In genomic region chr6:89542856-89543254, GRCh38 we compare ENCODE assay signal across 22 cellular contexts.
DNase-seq lines count a peak whose midpoint lies in the region; ATAC-seq and TF ChIP-seq lines count a peak whose summit lies in the region.
"Had no signal": no experiment of that assay in that cellular context is flagged by ENCODE, and none has a peak within 500 bp of the region (broad histone marks: within the 10 kb centered on the region; RNA-seq: fewer than 3 reads in every experiment).

No MANE protein-coding gene starts in this region.

- no peak overlapping the region for H3K27ac Mint-ChIP-seq in progenitor cell of endocrine pancreas
- H3K27ac Mint-ChIP-seq: CD8-positive, alpha-beta memory T cell; IgD-negative memory B cell had no signal

- no peaks in the 10 kb centered on the region for H3K36me3 ChIP-seq in adipocyte (ENCODE audit: control insufficient read depth, insufficient read depth, low read length, severe bottlenecking)
- H3K36me3 ChIP-seq: BLaER1 treated with 17β-estradiol and CSF1 and Interleukin-3, amounts not matched to agents 10 nM and 100 nM had no signal

- H3K4me3 Mint-ChIP-seq in progenitor cell of endocrine pancreas (ENCODE audit: low read depth), result peak overlapping the region; percentile 22
- H3K4me3 Mint-ChIP-seq: CD8-positive, alpha-beta memory T cell; IgD-negative memory B cell had no signal

- H3K9me3 Mint-ChIP-seq in progenitor cell of endocrine pancreas (ENCODE audit: low read depth), result peaks cover 4% of the 10 kb centered on the region
- H3K9me3 Mint-ChIP-seq: CD8-positive, alpha-beta memory T cell; IgD-negative memory B cell had no signal

- H3K4me3 ChIP-seq in adipocyte (ENCODE audit: low read length), result no peak overlapping the region
- H3K4me3 ChIP-seq: A549; BLaER1 treated with 17β-estradiol and CSF1 and Interleukin-3, amounts not matched to agents 10 nM and 100 nM; GM23248 had no signal

- no peak overlapping the region for H3K9ac ChIP-seq in adipocyte (ENCODE audit: low read length)
- H3K9ac ChIP-seq: BLaER1 treated with 17β-estradiol and CSF1 and Interleukin-3, amounts not matched to agents 10 nM and 100 nM; GM23248 had no signal

- H3K4me1 Mint-ChIP-seq in progenitor cell of endocrine pancreas (ENCODE audit: low read depth), result peaks cover 17% of the 10 kb centered on the region
- H3K4me1 Mint-ChIP-seq: CD8-positive, alpha-beta memory T cell; IgD-negative memory B cell had no signal

- no peaks in the 10 kb centered on the region for H3K9me3 ChIP-seq in adipocyte (ENCODE audit: control insufficient read depth, low read length)
- H3K9me3 ChIP-seq: A549; BLaER1 treated with 17β-estradiol and CSF1 and Interleukin-3, amounts not matched to agents 10 nM and 100 nM had no signal

- ATAC-seq in GM18909 (IDR thresholded peaks at IDR 0.05; ENCODE audit: poor library complexity, unreplicated experiment) (peak; percentile 33), HG03095 (IDR thresholded peaks at IDR 0.05; ENCODE audit: unreplicated experiment) (peak; percentile 22), GM19395 (IDR thresholded peaks at IDR 0.05; ENCODE audit: unreplicated experiment) (no peak), esophagus mucosa (no peak)
- ATAC-seq: A549 had no signal

- H3K4me1 ChIP-seq in adipocyte (ENCODE audit: control insufficient read depth, insufficient read depth, low read length), result no peaks in the 10 kb centered on the region
- H3K4me1 ChIP-seq: A549; BLaER1 treated with 17β-estradiol and CSF1 and Interleukin-3, amounts not matched to agents 10 nM and 100 nM had no signal

- no peak for TF ChIP-seq CTCF in progenitor cell of endocrine pancreas (IDR thresholded peaks at IDR 0.05; ENCODE audit: unreplicated experiment)

- no peaks in the 10 kb centered on the region for H3K27me3 Mint-ChIP-seq in progenitor cell of endocrine pancreas
- H3K27me3 Mint-ChIP-seq: IgD-negative memory B cell had no signal

- H3K27me3 ChIP-seq in adipocyte (replicated peaks; ENCODE audit: control insufficient read depth, insufficient read depth, low read length), result no peaks in the 10 kb centered on the region
- H3K27me3 ChIP-seq: BLaER1 treated with 17β-estradiol and CSF1 and Interleukin-3, amounts not matched to agents 10 nM and 100 nM had no signal

- DNase-seq in adipocyte (ENCODE audit: low read depth) (peak; percentile 27), progenitor cell of endocrine pancreas (ENCODE audit: low spot score, unreplicated experiment) (no peak), NCI-H446 (lab: John Stamatoyannopoulos, UW) (no peak)
- DNase-seq in stimulated activated CD4-positive, alpha-beta T cell treated with anti-CD3 and anti-CD28 coated beads, Interleukin-12 subunit alpha, Interleukin-12 subunit beta, amount 100 ng/mL, for 4 hours, result no peak
- DNase-seq: CD8-positive, alpha-beta memory T cell; DMS79 treated with DMSO at 0.1 percent for 48 hours; GM23248; HCEC 1CT; Kasumi-1; NCI-H1105; NCI-H1694 treated with DMSO at 0.1 percent for 48 hours; NCI-H345; NCI-H526 treated with DMSO at 0.1 percent for 48 hours; OCI-M1; SIG-M5 had no signal

- no peaks in the 10 kb centered on the region for H3K36me3 Mint-ChIP-seq in progenitor cell of endocrine pancreas (ENCODE audit: insufficient read depth)
- H3K36me3 Mint-ChIP-seq: CD8-positive, alpha-beta memory T cell; IgD-negative memory B cell had no signal

Comparison
In these comparisons a context has a peak if more than half of its experiments do, and no peak if none do; other contexts are left out.
1. ATAC-seq: peak in GM18909 (single experiment) and HG03095 (single experiment); none in GM19395 (single experiment) and esophagus mucosa (single experiment).